ENCODE assay signal across 8 cellular contexts in the genomic region with DNA sequence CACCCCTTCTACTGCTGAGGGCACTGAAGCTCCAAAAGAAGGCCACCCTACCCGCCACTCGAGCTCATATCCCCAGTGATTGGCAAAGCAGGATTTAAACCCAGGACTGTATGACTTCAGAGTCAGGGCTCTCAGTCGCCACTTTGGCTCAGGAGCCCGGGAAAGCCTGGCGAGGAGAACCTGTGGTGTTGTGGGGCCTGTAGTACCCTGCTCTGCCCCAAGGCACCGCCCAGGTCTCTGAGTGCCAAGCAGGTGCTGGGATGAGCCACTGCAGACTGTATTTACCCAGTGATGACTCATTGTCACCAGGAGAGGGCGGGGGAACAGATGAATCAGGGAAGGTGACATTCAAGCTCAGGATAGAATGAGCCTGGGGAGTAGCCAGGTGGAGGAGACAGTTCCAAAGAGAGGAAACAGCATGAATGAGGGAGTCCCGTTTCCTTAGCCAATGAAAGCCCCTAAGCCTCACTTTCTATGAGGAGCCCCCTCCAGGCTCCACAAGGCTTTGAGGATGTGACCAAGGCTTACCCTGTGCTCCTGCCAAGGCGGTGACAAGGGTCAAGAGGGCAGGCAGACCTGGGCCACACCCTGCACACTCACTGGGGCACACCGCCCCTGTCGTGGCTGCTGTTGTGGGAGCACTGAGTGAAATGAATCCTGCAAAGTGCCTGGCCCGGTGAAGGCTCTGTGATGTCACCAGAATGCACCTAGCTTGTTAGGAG. TPM values are rescaled to one million over a fixed set of nuclear protein-coding genes. Genes with fewer than 3 reads are reported as not detected.
DNase-seq lines count a peak whose midpoint lies in the region; ATAC-seq and TF ChIP-seq lines count a peak whose summit lies in the region.

No MANE protein-coding gene starts in this region.

- peak; percentile 83 for DNase-seq in BE2C
- DNase-seq in NCI-H146 treated with DMSO at 0.1 percent for 48 hours (lab: John Stamatoyannopoulos, UW; ENCODE audit: unreplicated experiment), result peak; percentile 82
- DNase-seq in central memory CD4-positive, alpha-beta T cell, result peak; percentile 78
- peak; percentile 38 to 84 for DNase-seq in lung microvascular endothelial cell (ENCODE audit: low read depth in 2 of 2)
- peak; percentile 57 to 71 for DNase-seq in stimulated activated CD8-positive, alpha-beta memory T cell treated with anti-CD3 and anti-CD28 coated beads, Interleukin-2, amount 100 ng/mL, for 1 hour (ENCODE audit: low read depth in 2 of 2)

- ATAC-seq in GM21619 (IDR thresholded peaks at IDR 0.05; ENCODE audit: unreplicated experiment), result peak; percentile 66
- ATAC-seq in HG03469 (IDR thresholded peaks at IDR 0.05; ENCODE audit: unreplicated experiment), result no peak

- TF ChIP-seq CTCF in BE2C (IDR thresholded peaks at IDR 0.05; ENCODE audit: low read depth, low read length), result peak; percentile 72
- TF ChIP-seq CTCF in VCaP (conservative IDR thresholded peaks at IDR 0.05), result peak; percentile 88

- H3K9me3 ChIP-seq in BE2C, result no peaks in the 10 kb centered on the region

- H3K27ac ChIP-seq in VCaP, result peak overlapping the region; percentile 61

- no peaks in the 10 kb centered on the region for H3K36me3 ChIP-seq in BE2C

- no peaks in the 10 kb centered on the region for H3K27me3 ChIP-seq in BE2C

- no peak overlapping the region for H3K4me3 ChIP-seq in BE2C (ENCODE audit: low read depth, low read length)

- peaks cover 21% of the 10 kb centered on the region for H3K4me1 ChIP-seq in BE2C

RNA-seq across cellular contexts. Expression of gene DPM2, which starts 17.8 kb away (rescaled TPM):
- polyA plus RNA-seq in BE2C (2012; ENCODE audit: insufficient read depth, insufficient read length, low read depth), result 137 TPM
- 8.9 and 12.3 TPM in 2 replicates for total RNA-seq in lung microvascular endothelial cell

RNA-seq across cellular contexts. Expression of gene PIP5KL1, which starts 24.9 kb away (rescaled TPM):
- 0.74 TPM for polyA plus RNA-seq in BE2C (2012; ENCODE audit: insufficient read depth, insufficient read length, low read depth)
- total RNA-seq in lung microvascular endothelial cell, result 0.44 and 0.60 TPM in 2 replicates

RNA-seq across cellular contexts. Expression of gene EEIG1, which starts 25.3 kb away (rescaled TPM):
- 30.7 TPM for polyA plus RNA-seq in BE2C (2012; ENCODE audit: insufficient read depth, insufficient read length, low read depth)
- total RNA-seq in lung microvascular endothelial cell, result 10.2 and 24.2 TPM in 2 replicates

RNA-seq across cellular contexts. Expression of gene ST6GALNAC4, which starts 38.6 kb away (rescaled TPM):
- polyA plus RNA-seq in BE2C (2012; ENCODE audit: insufficient read depth, insufficient read length, low read depth), result 39.4 TPM
- 25.5 and 26.6 TPM in 2 replicates for total RNA-seq in lung microvascular endothelial cell

RNA-seq across cellular contexts. Expression of gene ST6GALNAC6, which starts 56.1 kb away (rescaled TPM):
- 40.4 TPM for polyA plus RNA-seq in BE2C (2012; ENCODE audit: insufficient read depth, insufficient read length, low read depth)
- 23.5 and 30.0 TPM in 2 replicates for total RNA-seq in lung microvascular endothelial cell
